7 cellular contexts compared by ENCODE assay signal in genomic region chr1:109702940-109703339, GRCh38. TPM values are rescaled to one million over a fixed set of nuclear protein-coding genes. Genes with fewer than 3 reads are reported as not detected.
"Had no signal": no experiment of that assay in that cellular context is flagged by ENCODE, and none has a peak within 500 bp of the region (broad histone marks: within the 10 kb centered on the region; RNA-seq: fewer than 3 reads in every experiment).

No MANE protein-coding gene starts in this region.

RNA-seq across cellular contexts. Expression of gene GSTM5, which starts 9.1 kb away (rescaled TPM):
- total RNA-seq: activated CD4-positive, alpha-beta memory T cell treated with anti-CD3 and anti-CD28 coated beads, Interleukin-2, amount 10 ng/mL, durations not matched to agents 7 days and 5 days; activated CD8-positive, alpha-beta memory T cell treated with anti-CD3 and anti-CD28 coated beads, Interleukin-2, amount 10 ng/mL, durations not matched to agents 7 days and 5 days; activated naive CD8-positive, alpha-beta T cell treated with anti-CD3 and anti-CD28 coated beads, Interleukin-2, amount 10 ng/mL, durations not matched to agents 7 days and 5 days; bronchial epithelial cell; T-helper 1 cell treated with Interleukin-12 subunit alpha and Interleukin-12 subunit beta and Interleukin-4 antibody, amounts not matched to agents 30 ng/mL and 1 ng/mL, for 36 hours had no signal
- polyA plus RNA-seq: cardiac muscle cell had no signal

RNA-seq across cellular contexts. Expression of gene GSTM1, which starts 15.3 kb away (rescaled TPM):
- total RNA-seq: activated CD4-positive, alpha-beta memory T cell treated with anti-CD3 and anti-CD28 coated beads, Interleukin-2, amount 10 ng/mL, durations not matched to agents 7 days and 5 days; activated CD8-positive, alpha-beta memory T cell treated with anti-CD3 and anti-CD28 coated beads, Interleukin-2, amount 10 ng/mL, durations not matched to agents 7 days and 5 days; activated naive CD8-positive, alpha-beta T cell treated with anti-CD3 and anti-CD28 coated beads, Interleukin-2, amount 10 ng/mL, durations not matched to agents 7 days and 5 days; WTC11 had no signal
